ENCODE assay signal across 9 cellular contexts in the genomic region with DNA sequence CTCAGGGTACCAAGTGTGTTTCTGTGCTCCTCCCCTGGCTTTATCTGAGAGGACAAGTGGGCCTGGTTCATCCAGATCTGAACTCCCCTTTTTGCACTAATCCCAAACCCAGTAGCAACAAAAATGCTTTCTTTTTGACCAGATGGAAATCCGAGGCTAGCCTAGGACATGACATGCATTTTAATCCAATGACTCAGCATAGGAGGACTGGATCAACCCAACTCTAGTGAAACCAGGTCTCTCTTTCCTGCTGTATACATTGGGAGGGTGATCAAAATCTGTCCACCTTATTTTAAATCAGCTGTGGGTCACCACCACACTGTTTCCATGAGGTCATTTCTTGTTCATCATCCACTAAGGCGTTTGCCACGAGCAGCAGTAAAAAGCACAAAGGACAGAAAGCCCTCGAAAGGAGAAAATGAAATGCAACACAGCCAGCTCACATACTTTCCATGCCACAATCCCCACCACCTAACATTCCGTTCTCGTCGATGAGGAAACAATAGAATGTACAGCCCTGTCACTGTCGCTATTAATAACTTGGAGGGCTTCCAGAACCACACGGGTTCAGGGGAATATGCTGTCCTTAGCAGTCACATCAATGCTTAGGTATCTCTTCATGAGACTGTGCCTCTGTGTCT.
DNase-seq lines count a peak whose midpoint lies in the region; ATAC-seq, FAIRE-seq and TF ChIP-seq lines count a peak whose summit lies in the region.
"Had no signal": no experiment of that assay in that cellular context is flagged by ENCODE, and none has a peak within 500 bp of the region (broad histone marks: within the 10 kb centered on the region; RNA-seq: fewer than 3 reads in every experiment).

No MANE protein-coding gene starts in this region.

- no TSS peak for BruUV-seq in HepG2 (replicated peaks; lab: Mats Ljungman, UMichigan)

- H3K36me3 ChIP-seq in SJSA1: no peaks in the 10 kb centered on the region; the same call in 1 of the 2 replicates
- no peaks in the 10 kb centered on the region for H3K36me3 ChIP-seq in trophoblast cell (ENCODE audit: control insufficient read depth in 1 of 2, insufficient read depth in 2 of 2, low read length in 2 of 2)
- H3K36me3 ChIP-seq in HepG2 (replicated peaks in 1 of 2; ENCODE audit: control insufficient read depth in 1 of 2, insufficient read depth in 2 of 2, low read length in 2 of 2): no peaks in the 10 kb centered on the region
- H3K36me3 ChIP-seq in MM.1S (replicated peaks; ENCODE audit: insufficient read depth, low read length): no peaks in the 10 kb centered on the region

- peak overlapping the region; percentile 0 for H4K91ac ChIP-seq in trophoblast cell (ENCODE audit: low read depth, low read length)

- no peak overlapping the region for H2AK5ac ChIP-seq in trophoblast cell (ENCODE audit: low read length)

- FAIRE-seq in HepG2 (lab: Jason Lieb, UNC): no peak

- no CpG with 5 or more reads among the region's 9 CpGs for WGBS in trophoblast cell (ENCODE audit: extremely low coverage, insufficient coverage, insufficient read length)
- WGBS in HepG2 (ENCODE audit: low lambda C conversion rate): 34% methylated on average over 9 of the region's 9 CpGs

- no peaks in the 10 kb centered on the region for H3F3A ChIP-seq in MM.1S (ENCODE audit: insufficient read depth, low read length)

- no peaks in the 10 kb centered on the region for H3K27me3 ChIP-seq in SJSA1 (replicated peaks)
- H3K27me3 ChIP-seq in trophoblast cell (ENCODE audit: insufficient read depth, low read length): no peaks in the 10 kb centered on the region
- H3K27me3 ChIP-seq in HepG2 (ENCODE audit: control insufficient read depth in 1 of 2, insufficient read depth in 2 of 2, low read length in 2 of 2): no peaks in the 10 kb centered on the region; a peak in 1 of 5 replicates
- H3K27me3 ChIP-seq in MM.1S (replicated peaks; ENCODE audit: insufficient read depth, low read length): no peaks in the 10 kb centered on the region

- H3K9ac ChIP-seq in trophoblast cell (ENCODE audit: low read length) (no peak overlapping the region), HepG2 (ENCODE audit: insufficient read depth, low read depth, low read length) (no peak overlapping the region), MM.1S (ENCODE audit: low read length) (no peak overlapping the region)

- H3K4me1 ChIP-seq in SJSA1 (replicated peaks) (peaks cover 48% of the 10 kb centered on the region), trophoblast cell (ENCODE audit: control insufficient read depth in 1 of 2, insufficient read depth in 2 of 2, low read length in 2 of 2) (peaks cover 0 to 8% of the 10 kb centered on the region in 2 experiments), HepG2 (ENCODE audit: insufficient read depth, low read length) (no peaks in the 10 kb centered on the region), MM.1S (ENCODE audit: low read length) (no peaks in the 10 kb centered on the region)

- TF ChIP-seq RAD21 in HepG2 (CRISPR knock-in tag; IDR thresholded peaks at IDR 0.05): no peak

- peak overlapping the region; percentile 44 for H2BK120ac ChIP-seq in trophoblast cell (ENCODE audit: insufficient read depth, low read length, poor library complexity)

- TF ChIP-seq CTCF in fibroblast of the aortic adventitia (IDR thresholded peaks at IDR 0.05; ENCODE audit: insufficient read depth, low read length) (no peak), HepG2 (CRISPR knock-in tag; IDR thresholded peaks at IDR 0.05) (no peak), MM.1S (IDR thresholded peaks at IDR 0.05; ENCODE audit: low read length) (no peak)

- H3K4me2 ChIP-seq in trophoblast cell (ENCODE audit: low read length) (peak overlapping the region; percentile 41), HepG2 (ENCODE audit: low read depth, low read length) (no peak overlapping the region), MM.1S (ENCODE audit: low read depth, low read length) (no peak overlapping the region)

- no peak overlapping the region for H3K23ac ChIP-seq in trophoblast cell (ENCODE audit: low read length)

- peak overlapping the region; percentile 98 for H3K27ac ChIP-seq in SJSA1
- H3K27ac ChIP-seq in trophoblast cell (ENCODE audit: low read depth, low read length): peak overlapping the region; percentile 93
- no peak overlapping the region for H3K27ac ChIP-seq in HepG2 (ENCODE audit: extremely low read length, insufficient read depth, low read length)
- no peak overlapping the region for H3K27ac ChIP-seq in MM.1S (ENCODE audit: low read length)

- no peak overlapping the region for H3K14ac ChIP-seq in trophoblast cell (ENCODE audit: low read length)

- peak overlapping the region; percentile 84 for H2BK5ac ChIP-seq in trophoblast cell (ENCODE audit: low read depth, low read length, poor library complexity)

- intact Hi-C loops in HepG2 (cut with micrococcal nuclease; ENCODE audit: unreplicated experiment): no loop called here

- CTCF ChIA-PET in HepG2 (lab: Yijun Ruan, JAX; ENCODE audit: low intra/inter-chr PET ratio, low total read pairs): no interaction called here

- H4K20me1 ChIP-seq in HepG2 (ENCODE audit: insufficient read depth, low read length) (no peaks in the 10 kb centered on the region), MM.1S (ENCODE audit: insufficient read depth, low read length) (no peaks in the 10 kb centered on the region)

- peak overlapping the region; percentile 25 for H2BK12ac ChIP-seq in trophoblast cell (ENCODE audit: low read length)

- H3K9me2 ChIP-seq in MM.1S (replicated peaks; ENCODE audit: insufficient read depth, low read length): no peaks in the 10 kb centered on the region

- TF ChIP-seq EP300 in HepG2 (IDR thresholded peaks at IDR 0.05; ENCODE audit: low read depth in 2 of 2, low read length in 2 of 2): no peak
- no peak for TF ChIP-seq EP300 in HepG2 (CRISPR knock-in tag; IDR thresholded peaks at IDR 0.05; ENCODE audit: borderline replicate concordance)

- DNase-seq in EL (peak; percentile 93), SJSA1 (ENCODE audit: low read depth in 1 of 2, low spot score in 2 of 2) (peak; percentile 100), fibroblast of the aortic adventitia (ENCODE audit: low read depth) (peak; percentile 87), trophoblast cell (peak; percentile 60 to 86), HepG2 (ENCODE audit: low spot score) (no peak), MM.1S (no peak), NCI-H146 treated with DMSO at 0.1 percent for 48 hours (lab: John Stamatoyannopoulos, UW; ENCODE audit: unreplicated experiment) (no peak)
- DNase-seq: occipital lobe had no signal

- H3K79me1 ChIP-seq in trophoblast cell (ENCODE audit: low read length): peaks cover 18% of the 10 kb centered on the region

- POLR2A ChIA-PET in HepG2 (lab: Yijun Ruan, JAX): no interaction called here

- in situ Hi-C loops in HepG2 (cut with HindIII; ENCODE audit: extremely low pct_ligation_motif_present, low pct_unique_long_range_greater_than_20kb): no loop called here

- ATAC-seq in HepG2 (no peak), GM18505 (IDR thresholded peaks at IDR 0.05; ENCODE audit: unreplicated experiment) (no peak)

- peak overlapping the region; percentile 18 for H2AFZ ChIP-seq in trophoblast cell (ENCODE audit: insufficient read depth, low read length, poor library complexity)
- H2AFZ ChIP-seq in HepG2 (ENCODE audit: low read length): no peak overlapping the region
- no peak overlapping the region for H2AFZ ChIP-seq in MM.1S (ENCODE audit: low read length)

- peak overlapping the region; percentile 1 for H3K4me3 ChIP-seq in SJSA1
- H3K4me3 ChIP-seq in fibroblast of the aortic adventitia (ENCODE audit: low read depth, low read length): peak overlapping the region; percentile 4
- H3K4me3 ChIP-seq in trophoblast cell (ENCODE audit: low read depth, low read length): no peak overlapping the region
- H3K4me3 ChIP-seq in HepG2 (replicated peaks in 1 of 3; ENCODE audit: insufficient read depth in 1 of 3, low read depth in 2 of 3, low read length in 3 of 3): no peak overlapping the region
- H3K4me3 ChIP-seq in MM.1S (ENCODE audit: low read length): no peak overlapping the region

- TF ChIP-seq POLR2A in HepG2 (IDR thresholded peaks at IDR 0.05; ENCODE audit: insufficient read depth in 1 of 2, low read depth in 2 of 2, low read length in 2 of 2) (no peak), GM18505 (IDR thresholded peaks at IDR 0.05; ENCODE audit: borderline replicate concordance, extremely low read depth, insufficient read depth, insufficient read length) (no peak)

- no peak overlapping the region for H4K8ac ChIP-seq in trophoblast cell (ENCODE audit: low read depth, low read length)

- no peak overlapping the region for H3K18ac ChIP-seq in trophoblast cell (ENCODE audit: low read length)

- H3K9me3 ChIP-seq in SJSA1 (replicated peaks): peaks cover 4% of the 10 kb centered on the region
- no peaks in the 10 kb centered on the region for H3K9me3 ChIP-seq in trophoblast cell (ENCODE audit: insufficient read depth, low read depth, low read length)
- peaks cover 77% of the 10 kb centered on the region for H3K9me3 ChIP-seq in HepG2 (ENCODE audit: low read length)
- H3K9me3 ChIP-seq in MM.1S (replicated peaks; ENCODE audit: insufficient read depth, low read length): no peaks in the 10 kb centered on the region

- H3K4ac ChIP-seq in trophoblast cell (ENCODE audit: low read depth, low read length): no peak overlapping the region

- H4K12ac ChIP-seq in trophoblast cell (ENCODE audit: low read depth, low read length): no peak overlapping the region

- H3K79me2 ChIP-seq in trophoblast cell (ENCODE audit: control insufficient read depth, insufficient read depth, low read length, poor library complexity) (no peaks in the 10 kb centered on the region), HepG2 (ENCODE audit: insufficient read depth, low read length) (no peaks in the 10 kb centered on the region), MM.1S (ENCODE audit: low read length) (no peaks in the 10 kb centered on the region)

TF ChIP-seq in HepG2, 621 proteins besides CTCF, POLR2A, EP300 and RAD21 (continues in another document):
- TF ChIP-seq NFATC3 (CRISPR knock-in tag; IDR thresholded peaks at IDR 0.05): no peak
- TF ChIP-seq ZNF460 (CRISPR knock-in tag; IDR thresholded peaks at IDR 0.05; ENCODE audit: borderline replicate concordance): no peak
- TF ChIP-seq SALL2 (CRISPR knock-in tag; IDR thresholded peaks at IDR 0.05): no peak
- TF ChIP-seq NFIC (IDR thresholded peaks at IDR 0.05; ENCODE audit: low read length): no peak
- TF ChIP-seq ARNT (IDR thresholded peaks at IDR 0.05): no peak
- no peak for TF ChIP-seq FOXA3 (CRISPR knock-in tag; IDR thresholded peaks at IDR 0.05)
- no peak for TF ChIP-seq HOXD1 (CRISPR knock-in tag; IDR thresholded peaks at IDR 0.05)
- no peak for TF ChIP-seq E2F2 (CRISPR knock-in tag; IDR thresholded peaks at IDR 0.05; ENCODE audit: borderline replicate concordance)

Comparison
In these comparisons a context has a peak if more than half of its experiments do, and no peak if none do; other contexts are left out.
1. DNase-seq: peak in EL (single experiment), SJSA1 (2 of 2), fibroblast of the aortic adventitia (single experiment) and trophoblast cell (2 of 2); none in HepG2 (single experiment), MM.1S (single experiment) and NCI-H146 treated with DMSO at 0.1 percent for 48 hours (single experiment).
2. H3K27ac ChIP-seq: peak in SJSA1 (single experiment) and trophoblast cell (single experiment); none in HepG2 (single experiment) and MM.1S (single experiment).
3. H3K4me3 ChIP-seq: peak in SJSA1 (single experiment) and fibroblast of the aortic adventitia (single experiment); none in trophoblast cell (single experiment), HepG2 (0 of 3) and MM.1S (single experiment).